16 cellular contexts compared by ENCODE assay signal in the genomic region with DNA sequence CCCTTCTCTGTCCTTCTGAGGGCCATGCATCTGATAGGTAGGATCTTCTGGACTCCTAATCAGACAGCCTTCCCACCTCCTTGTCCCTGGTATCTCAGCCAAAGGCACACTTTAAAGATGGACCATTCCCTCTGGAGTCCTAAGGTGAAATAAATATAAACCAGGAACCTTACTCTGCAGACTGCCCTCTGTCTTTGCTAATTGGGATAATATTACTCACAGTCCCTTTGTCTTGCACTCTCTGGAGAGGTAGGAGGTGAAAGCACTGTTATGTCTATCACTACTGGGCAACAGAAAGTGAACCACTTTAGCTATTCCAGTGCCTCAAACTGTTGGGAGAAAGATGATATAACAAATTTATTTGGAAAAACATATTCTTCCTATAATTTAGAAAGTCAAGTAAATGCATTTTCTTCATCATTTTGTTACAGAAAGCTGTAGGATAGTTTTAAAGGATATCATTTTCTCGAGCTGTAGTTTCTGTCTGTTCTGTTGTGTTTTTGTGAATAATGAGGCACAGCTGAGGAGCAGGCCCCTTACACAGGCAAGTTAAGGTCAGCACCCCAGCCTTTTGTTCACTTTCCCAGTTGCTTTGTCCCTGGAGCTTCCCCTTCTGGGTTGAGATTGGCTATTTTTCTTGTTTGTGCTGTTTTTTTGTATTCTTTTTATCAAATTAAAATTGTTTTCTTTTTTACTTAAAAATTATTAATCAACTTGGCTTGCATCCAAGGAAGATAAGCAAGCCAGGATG.
A peak's percentile ranks its signal among the peaks of the same experiment; 100 is the strongest.
DNase-seq lines count a peak whose midpoint lies in the region; ATAC-seq and TF ChIP-seq lines count a peak whose summit lies in the region.
"Had no signal": no experiment of that assay in that cellular context is flagged by ENCODE, and none has a peak within 500 bp of the region (broad histone marks: within the 10 kb centered on the region; RNA-seq: fewer than 3 reads in every experiment).

No MANE protein-coding gene starts in this region.

- no peaks in the 10 kb centered on the region for H3K36me3 ChIP-seq in right atrium auricular region
- H3K36me3 ChIP-seq in sigmoid colon, result no peaks in the 10 kb centered on the region
- H3K36me3 ChIP-seq: BLaER1 had no signal

- H3K27me3 ChIP-seq in right atrium auricular region (no peaks in the 10 kb centered on the region), sigmoid colon (no peaks in the 10 kb centered on the region)
- H3K27me3 ChIP-seq: BLaER1 had no signal

- peak overlapping the region; percentile 81 to 85 for H3K27ac ChIP-seq in right atrium auricular region
- peak overlapping the region; percentile 14 to 53 (median 50) for H3K27ac ChIP-seq in sigmoid colon
- H3K27ac ChIP-seq: BLaER1 had no signal

- H3K9me3 ChIP-seq in right atrium auricular region (no peaks in the 10 kb centered on the region), sigmoid colon (no peaks in the 10 kb centered on the region)
- H3K9me3 ChIP-seq: BLaER1 had no signal

- no peak overlapping the region for H3K4me3 ChIP-seq in right atrium auricular region
- H3K4me3 ChIP-seq in sigmoid colon, result no peak overlapping the region
- H3K4me3 ChIP-seq: BLaER1 had no signal

- peaks cover 59% of the 10 kb centered on the region for H3K4me1 Mint-ChIP-seq in brain
- H3K4me1 Mint-ChIP-seq: central memory CD8-positive, alpha-beta T cell had no signal

- peak; percentile 3 for DNase-seq in DMS 273 treated with DMSO at 0.1 percent for 48 hours (lab: John Stamatoyannopoulos, UW)
- no peak for DNase-seq in right atrium auricular region (ENCODE audit: low spot score)
- DNase-seq in sigmoid colon, result no peak
- DNase-seq in UCSD-AML1 (lab: John Stamatoyannopoulos, UW; ENCODE audit: unreplicated experiment), result no peak
- no peak for DNase-seq in DMS153 (lab: John Stamatoyannopoulos, UW)
- no peak for DNase-seq in stimulated activated CD4-positive, alpha-beta T cell treated with anti-CD3 and anti-CD28 coated beads, Interleukin-4, amount 100 ng/mL, for 1 hour
- DNase-seq: activated CD8-positive, alpha-beta T cell treated with anti-CD3 and anti-CD28 coated beads, Interleukin-2, amount 10 ng/mL, durations not matched to agents 7 days and 5 days; activated naive CD4-positive, alpha-beta T cell; H7; NCI-H1092; NCI-H510A treated with DMSO at 0.1 percent for 48 hours; T-helper 9 cell had no signal

- peaks cover 0 to 67% of the 10 kb centered on the region in 2 donors for H3K4me1 ChIP-seq in right atrium auricular region
- peaks cover 0 to 41% (median 17%) of the 10 kb centered on the region in 4 donors for H3K4me1 ChIP-seq in sigmoid colon
- H3K4me1 ChIP-seq: BLaER1 had no signal

- no peak for TF ChIP-seq CTCF in brain (conservative IDR thresholded peaks at IDR 0.05)
- peak in 1 of 2 donors; percentile 37 for TF ChIP-seq CTCF in right atrium auricular region (IDR thresholded peaks at IDR 0.05)
- TF ChIP-seq CTCF in sigmoid colon (IDR thresholded peaks at IDR 0.05), result no peak

- ATAC-seq in GM19467 (IDR thresholded peaks at IDR 0.05; ENCODE audit: unreplicated experiment), result no peak
- ATAC-seq: activated CD8-positive, alpha-beta T cell treated with anti-CD3 and anti-CD28 coated beads, Interleukin-2, amount 10 ng/mL, durations not matched to agents 7 days and 5 days had no signal

- WGBS in sigmoid colon, 2 donors, result 70 to 78% methylated on average over 1 of the region's 1 CpG

- H3K4me3 Mint-ChIP-seq in brain, result no peak overlapping the region
- H3K4me3 Mint-ChIP-seq: activated CD8-positive, alpha-beta T cell treated with anti-CD3 and anti-CD28 coated beads, Interleukin-2, amount 10 ng/mL, durations not matched to agents 7 days and 5 days; central memory CD8-positive, alpha-beta T cell had no signal

- H3K36me3 Mint-ChIP-seq in brain, result no peaks in the 10 kb centered on the region

- no peaks in the 10 kb centered on the region for H3K9me3 Mint-ChIP-seq in brain
- H3K9me3 Mint-ChIP-seq: central memory CD8-positive, alpha-beta T cell had no signal

- intact Hi-C loops in sigmoid colon (cut with DNase I), result no loop called here

- peaks cover 7% of the 10 kb centered on the region for H3K27me3 Mint-ChIP-seq in brain
- H3K27me3 Mint-ChIP-seq: central memory CD8-positive, alpha-beta T cell had no signal

- no peak for TF ChIP-seq EP300 in sigmoid colon (IDR thresholded peaks at IDR 0.05)

- H3K27ac Mint-ChIP-seq in brain, result peak overlapping the region; percentile 42 to 85 (median 71)
- H3K27ac Mint-ChIP-seq: activated CD8-positive, alpha-beta T cell treated with anti-CD3 and anti-CD28 coated beads, Interleukin-2, amount 10 ng/mL, durations not matched to agents 7 days and 5 days had no signal

- no peak for TF ChIP-seq POLR2A in sigmoid colon (IDR thresholded peaks at IDR 0.05)
